In the genomic region with DNA sequence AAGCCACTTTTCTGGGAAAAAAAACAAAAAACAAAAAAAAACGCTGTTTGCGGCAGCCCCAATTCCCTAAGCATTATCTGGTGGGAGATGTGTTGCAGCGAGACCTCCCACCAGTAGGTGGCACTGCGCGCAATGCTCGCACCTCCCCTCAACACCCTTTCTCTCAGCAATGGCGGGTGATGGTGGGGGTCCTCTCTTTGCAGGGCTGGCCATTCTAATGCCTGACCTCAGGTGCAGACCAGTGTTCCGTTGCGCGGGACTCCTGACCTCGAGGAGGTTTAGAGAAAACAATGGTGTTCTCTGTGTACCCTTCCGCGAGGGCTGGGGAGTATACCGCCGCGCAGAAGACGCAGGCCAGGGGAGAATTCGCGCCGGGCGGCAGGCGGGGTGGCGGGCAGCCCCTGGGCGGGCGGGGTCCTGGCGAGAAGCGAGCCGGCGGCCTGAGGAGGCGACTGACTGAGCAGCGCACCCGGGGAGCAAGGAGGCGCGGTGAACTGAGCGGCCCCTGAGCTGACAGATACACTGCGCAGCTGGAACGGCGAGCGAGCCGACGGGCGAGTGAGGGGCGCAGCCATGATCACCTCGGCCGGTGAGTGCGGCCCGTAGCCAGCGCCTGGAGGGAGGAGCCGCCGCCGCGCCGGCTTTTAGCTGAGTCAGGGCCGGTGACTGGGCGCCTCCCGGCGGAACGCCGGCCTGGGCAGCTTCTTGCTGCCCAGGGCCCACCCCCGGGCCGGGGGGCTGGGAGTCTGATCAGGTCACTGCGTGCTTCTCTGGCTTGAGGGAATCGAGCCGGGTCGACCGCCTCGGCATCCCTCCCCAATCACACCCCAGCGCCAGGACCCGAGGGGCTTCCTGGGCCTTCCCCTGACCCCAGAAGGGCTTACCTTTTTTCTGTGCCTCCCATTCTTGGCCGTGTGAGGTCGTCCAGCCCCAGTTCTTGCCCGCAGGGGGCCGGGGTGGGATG, we compare ENCODE assay signal across 8 cellular contexts. TPM values are rescaled to one million over a fixed set of nuclear protein-coding genes. Genes with fewer than 3 reads are reported as not detected.
DNase-seq lines count a peak whose midpoint lies in the region; ATAC-seq and TF ChIP-seq lines count a peak whose summit lies in the region.

PSMD1 (plus strand) TSS at position 415 of the 964 bp plus-strand sequence; CDS start at position 574, 159 bp downstream.

- H3K9me3 ChIP-seq in SU-DHL-6 (ENCODE audit: insufficient read depth, low read length) (no peaks in the 10 kb centered on the region), ovary (no peaks in the 10 kb centered on the region), thyroid gland (no peaks in the 10 kb centered on the region)

- DNase-seq in NCI-H1105 (lab: John Stamatoyannopoulos, UW) (peak; percentile 88), head of caudate nucleus (peak; percentile 86 to 98 (median 94)), ovary (peak; percentile 92 to 95 (median 93)), thyroid gland (peak; percentile 90 to 92)
- DNase-seq in activated naive CD8-positive, alpha-beta T cell treated with anti-CD3 and anti-CD28 coated beads, Interleukin-2, amount 10 ng/mL, durations not matched to agents 7 days and 5 days, result peak; percentile 92

- H3K4me1 ChIP-seq in ovary (ENCODE audit: insufficient read depth), result peaks cover 3% of the 10 kb centered on the region
- H3K4me1 ChIP-seq in thyroid gland, result peaks cover 22 to 30% of the 10 kb centered on the region in 2 donors

- H3K4me1 Mint-ChIP-seq in activated naive CD8-positive, alpha-beta T cell treated with anti-CD3 and anti-CD28 coated beads, Interleukin-2, amount 10 ng/mL, durations not matched to agents 7 days and 5 days, result peaks cover 46% of the 10 kb centered on the region

- TF ChIP-seq POLR2A in ovary (IDR thresholded peaks at IDR 0.05) (no peak), thyroid gland (IDR thresholded peaks at IDR 0.05) (peak in 1 of 2 donors; percentile 45)

- POLR2A ChIA-PET in activated naive CD8-positive, alpha-beta T cell treated with anti-CD3 and anti-CD28 coated beads, Interleukin-2, amount 10 ng/mL, durations not matched to agents 7 days and 5 days (lab: Charles Lee), result no interaction called here

- H3K9ac ChIP-seq in SU-DHL-6 (ENCODE audit: low read length), result peak within 1 kb of the TSS; percentile 90

- H3K36me3 ChIP-seq in SU-DHL-6 (ENCODE audit: low read length) (peaks cover 8% of the 10 kb centered on the region; the same call in 1 of the 2 replicates), ovary (no peaks in the 10 kb centered on the region), thyroid gland (no peaks in the 10 kb centered on the region)

- H3K27ac Mint-ChIP-seq in activated naive CD8-positive, alpha-beta T cell treated with anti-CD3 and anti-CD28 coated beads, Interleukin-2, amount 10 ng/mL, durations not matched to agents 7 days and 5 days, result peak within 1 kb of the TSS; percentile 100

- peaks cover 45% of the 10 kb centered on the region for H3K79me2 ChIP-seq in SU-DHL-6 (ENCODE audit: insufficient read depth, low read length)

- peak within 1 kb of the TSS; percentile 64 for H3K4me2 ChIP-seq in SU-DHL-6 (ENCODE audit: low read depth, low read length, poor library complexity, severe bottlenecking)

- peaks cover 15% of the 10 kb centered on the region; the same call in 1 of the 2 replicates for H4K20me1 ChIP-seq in SU-DHL-6 (ENCODE audit: low read depth, low read length)

- peak within 1 kb of the TSS; percentile 97 for H3K4me3 Mint-ChIP-seq in activated naive CD8-positive, alpha-beta T cell treated with anti-CD3 and anti-CD28 coated beads, Interleukin-2, amount 10 ng/mL, durations not matched to agents 7 days and 5 days

- no peak for TF ChIP-seq EP300 in ovary (IDR thresholded peaks at IDR 0.05)

- peak within 1 kb of the TSS; percentile 84 for H3K4me3 ChIP-seq in SU-DHL-6 (ENCODE audit: insufficient read depth, low read length, poor library complexity, severe bottlenecking)
- peak within 1 kb of the TSS; percentile 98 for H3K4me3 ChIP-seq in ovary
- peak within 1 kb of the TSS; percentile 82 to 98 (median 93) for H3K4me3 ChIP-seq in thyroid gland (replicated peaks in 1 of 3)

- peaks cover 3% of the 10 kb centered on the region for H3K36me3 Mint-ChIP-seq in activated naive CD8-positive, alpha-beta T cell treated with anti-CD3 and anti-CD28 coated beads, Interleukin-2, amount 10 ng/mL, durations not matched to agents 7 days and 5 days

- no peaks in the 10 kb centered on the region for H3K9me3 Mint-ChIP-seq in activated naive CD8-positive, alpha-beta T cell treated with anti-CD3 and anti-CD28 coated beads, Interleukin-2, amount 10 ng/mL, durations not matched to agents 7 days and 5 days

- H3K27me3 ChIP-seq in SU-DHL-6 (ENCODE audit: low read length), result no peaks in the 10 kb centered on the region
- no peaks in the 10 kb centered on the region for H3K27me3 ChIP-seq in ovary
- no peaks in the 10 kb centered on the region for H3K27me3 ChIP-seq in thyroid gland

- TF ChIP-seq CTCF in GM12872 (IDR thresholded peaks at IDR 0.05; ENCODE audit: insufficient read depth, low read depth, low read length), result peak; percentile 96
- peak; percentile 89 for TF ChIP-seq CTCF in SU-DHL-6 (IDR thresholded peaks at IDR 0.05; ENCODE audit: insufficient read depth, low read length, poor library complexity, severe bottlenecking)
- TF ChIP-seq CTCF in ovary (IDR thresholded peaks at IDR 0.05), result peak; percentile 86 to 99 (median 91)
- peak; percentile 92 to 96 (median 96) for TF ChIP-seq CTCF in thyroid gland (IDR thresholded peaks at IDR 0.05)

- peak; percentile 79 for ATAC-seq in HG02642 (IDR thresholded peaks at IDR 0.05; ENCODE audit: poor library complexity, unreplicated experiment)
- peak; percentile 79 for ATAC-seq in activated naive CD8-positive, alpha-beta T cell treated with anti-CD3 and anti-CD28 coated beads, Interleukin-2, amount 10 ng/mL, durations not matched to agents 7 days and 5 days (ENCODE audit: low read depth)

- H3K27ac ChIP-seq in SU-DHL-6 (ENCODE audit: low read depth, low read length) (peak within 1 kb of the TSS; percentile 68), ovary (peak within 1 kb of the TSS; percentile 90 to 94), thyroid gland (peak within 1 kb of the TSS; percentile 83 to 99 (median 96))

- H3K27me3 Mint-ChIP-seq in activated naive CD8-positive, alpha-beta T cell treated with anti-CD3 and anti-CD28 coated beads, Interleukin-2, amount 10 ng/mL, durations not matched to agents 7 days and 5 days, result peaks cover 9% of the 10 kb centered on the region

- no peaks in the 10 kb centered on the region for H3F3A ChIP-seq in SU-DHL-6 (ENCODE audit: insufficient read depth)

- no peaks in the 10 kb centered on the region for H3K9me2 ChIP-seq in SU-DHL-6 (replicated peaks; ENCODE audit: insufficient read depth, low read length)

- 0 to 1% (median 0%) methylated on average over 51 to 73 of the region's 73 CpGs for WGBS in ovary, 3 donors
- WGBS in thyroid gland, 2 donors, result 0 to 1% methylated on average over 18 to 26 of the region's 73 CpGs

- peak within 1 kb of the TSS; percentile 75 for H2AFZ ChIP-seq in SU-DHL-6 (ENCODE audit: low read depth, low read length, severe bottlenecking)

- intact Hi-C loops in head of caudate nucleus (cut with DNase I) (loop anchor here (10.0 kb wide), 1 partner anchor 192 kb away; the partner anchor contains the start of gene ITM2C), ovary (cut with DNase I) (no loop called here), thyroid gland (cut with DNase I) (no loop called here)

RNA-seq across cellular contexts. Expression of gene PSMD1, which starts in this region (rescaled TPM):
- 10 to 100 TPM; 64.0 to 65.4 TPM for total RNA-seq in activated naive CD8-positive, alpha-beta T cell treated with anti-CD3 and anti-CD28 coated beads, Interleukin-2, amount 10 ng/mL, durations not matched to agents 7 days and 5 days
- total RNA-seq in ovary (10 to 100 TPM; 25.9 to 68.2 (median 57.8) TPM), thyroid gland (10 to 100 TPM; 60.2 to 98.7 (median 78.4) TPM)
- 10 to 100 TPM; 19.0 to 73.2 TPM for polyA plus RNA-seq in ovary

Comparison
In these comparisons a context has a peak if more than half of its experiments do, and no peak if none do; other contexts are left out.
1. Peak in every context shown above with its lines: DNase-seq, ATAC-seq, H3K4me3 ChIP-seq and H3K27ac ChIP-seq.